In the genomic region with DNA sequence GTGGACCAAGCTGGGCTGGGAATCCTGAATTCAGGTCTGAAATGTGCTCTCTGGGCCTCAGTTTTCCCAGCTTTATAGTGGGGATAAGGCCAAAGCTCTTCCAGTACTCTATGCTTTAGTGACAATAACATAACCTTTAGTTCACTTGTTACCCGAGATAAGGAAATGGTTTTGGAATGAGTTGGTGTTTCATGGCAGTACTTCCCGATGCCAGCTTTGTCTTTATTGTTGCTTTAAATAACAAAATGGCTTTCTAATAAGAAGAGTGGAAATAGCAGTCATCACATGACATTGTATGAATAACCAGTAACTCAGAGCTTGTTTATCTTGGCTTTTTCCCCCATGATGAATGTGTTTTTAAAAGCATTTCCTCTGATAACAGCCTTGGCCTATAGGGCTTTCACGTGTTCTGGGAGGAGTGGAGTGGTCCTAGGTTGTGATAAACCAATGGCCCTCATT, we compare ENCODE assay signal across 12 cellular contexts. TPM values are rescaled to one million over a fixed set of nuclear protein-coding genes. Genes with fewer than 3 reads are reported as not detected.
DNase-seq lines count a peak whose midpoint lies in the region; ATAC-seq, FAIRE-seq and TF ChIP-seq lines count a peak whose summit lies in the region.
"Had no signal": no experiment of that assay in that cellular context is flagged by ENCODE, and none has a peak within 500 bp of the region (broad histone marks: within the 10 kb centered on the region; RNA-seq: fewer than 3 reads in every experiment).

No MANE protein-coding gene starts in this region.

- peak; percentile 27 for DNase-seq in H54 (ENCODE audit: insufficient read length, low spot score)
- DNase-seq in SK-N-SH: no peak
- peak; percentile 21 for DNase-seq in fibroblast of gingiva (ENCODE audit: low read depth)
- DNase-seq in pancreas: peak in 1 of 6 donors; percentile 16
- DNase-seq in activated T-helper 1 cell treated with anti-CD3 and anti-CD28 coated beads, Interleukin-12 subunit alpha, Interleukin-12 subunit beta, Interleukin-2, Interleukin-4 antibody, amounts not matched to agents 30 ng/mL and 10 ng/mL and 1 ng/mL, durations not matched to agents 14 hours and 24 hours and 36 hours (ENCODE audit: low spot score): no peak
- no peak for DNase-seq in amygdala (lab: John Stamatoyannopoulos, UW)
- DNase-seq: activated CD4-positive, alpha-beta T cell treated with anti-CD3 and anti-CD28 coated beads, Interleukin-2, amount 10 ng/mL, durations not matched to agents 24 days and 14 days; activated effector memory CD4-positive, alpha-beta T cell treated with Interleukin-2 at 50 U/mL for 16 hours; naive B cell; NCI-H1092 had no signal

- H3K36me3 Mint-ChIP-seq in activated T-helper 1 cell treated with anti-CD3 and anti-CD28 coated beads, Interleukin-12 subunit alpha, Interleukin-12 subunit beta, Interleukin-2, Interleukin-4 antibody, amounts not matched to agents 30 ng/mL and 10 ng/mL and 1 ng/mL, durations not matched to agents 14 hours and 24 hours and 36 hours (ENCODE audit: low read depth): no peaks in the 10 kb centered on the region

- intact Hi-C loops in pancreas (cut with DNase I): no loop called here
- intact Hi-C loops in activated T-helper 1 cell treated with anti-CD3 and anti-CD28 coated beads, Interleukin-12 subunit alpha, Interleukin-12 subunit beta, Interleukin-2, Interleukin-4 antibody, amounts not matched to agents 30 ng/mL and 10 ng/mL and 1 ng/mL, durations not matched to agents 14 hours and 24 hours and 36 hours (cut with micrococcal nuclease): no loop called here

- H3K4me3 Mint-ChIP-seq in activated T-helper 1 cell treated with anti-CD3 and anti-CD28 coated beads, Interleukin-12 subunit alpha, Interleukin-12 subunit beta, Interleukin-2, Interleukin-4 antibody, amounts not matched to agents 30 ng/mL and 10 ng/mL and 1 ng/mL, durations not matched to agents 14 hours and 24 hours and 36 hours: no peak overlapping the region
- H3K4me3 Mint-ChIP-seq: activated CD4-positive, alpha-beta T cell treated with anti-CD3 and anti-CD28 coated beads, Interleukin-2, amount 10 ng/mL, durations not matched to agents 24 days and 14 days had no signal

- no peak overlapping the region for H3K4me3 ChIP-seq in SK-N-SH (ENCODE audit: low read depth in 2 of 2, low read length in 1 of 2)
- no peak overlapping the region for H3K4me3 ChIP-seq in pancreas

- peak overlapping the region; percentile 14 to 47; a peak in 3 of 4 replicates for H3K27ac ChIP-seq in SK-N-SH (ENCODE audit: low read depth in 2 of 2, low read length in 1 of 2)
- peak overlapping the region in 2 of 4 donors; percentile 40 to 55 for H3K27ac ChIP-seq in pancreas

- no peak for TF ChIP-seq CTCF in SK-N-SH (IDR thresholded peaks at IDR 0.05)
- no peak for TF ChIP-seq CTCF in pancreas (IDR thresholded peaks at IDR 0.05)

- FAIRE-seq in H54 (lab: Jason Lieb, UNC) (peak; percentile 92), pancreas (lab: Jason Lieb, UNC) (no peak)

- H4K20me1 ChIP-seq in SK-N-SH (ENCODE audit: insufficient read depth): peaks cover 30% of the 10 kb centered on the region; the same call in 1 of the 2 replicates

- H3K4me1 ChIP-seq in SK-N-SH (ENCODE audit: control insufficient read depth in 1 of 2, insufficient read depth in 2 of 2, low read depth in 1 of 2, low read length in 1 of 2) (peaks cover 0 to 9% of the 10 kb centered on the region in 2 experiments; a peak in 3 of 4 replicates), pancreas (peaks cover 8 to 26% (median 17%) of the 10 kb centered on the region in 3 donors)

- CTCF ChIA-PET in SK-N-SH (lab: Yijun Ruan, JAX): interaction anchor here (0.8 kb wide), 1 partner anchor 188 kb away, joined by 3 read pairs; no protein-coding TSS in a partner anchor

- POLR2A ChIA-PET in SK-N-SH (lab: Yijun Ruan, JAX): no interaction called here

- H3K27me3 Mint-ChIP-seq in activated T-helper 1 cell treated with anti-CD3 and anti-CD28 coated beads, Interleukin-12 subunit alpha, Interleukin-12 subunit beta, Interleukin-2, Interleukin-4 antibody, amounts not matched to agents 30 ng/mL and 10 ng/mL and 1 ng/mL, durations not matched to agents 14 hours and 24 hours and 36 hours (ENCODE audit: insufficient read depth): peaks cover 7% of the 10 kb centered on the region
- H3K27me3 Mint-ChIP-seq: naive B cell had no signal

- peak; percentile 84 to 89 (median 86) for ATAC-seq in pancreas
- no peak for ATAC-seq in HG03469 (IDR thresholded peaks at IDR 0.05; ENCODE audit: unreplicated experiment)
- no peak for ATAC-seq in HG02610 (IDR thresholded peaks at IDR 0.05; ENCODE audit: unreplicated experiment)

- no peak overlapping the region for H3K4me2 ChIP-seq in SK-N-SH

- TF ChIP-seq RAD21 in SK-N-SH (IDR thresholded peaks at IDR 0.05; ENCODE audit: low read length): no peak

- H3K9me2 ChIP-seq in SK-N-SH: no peaks in the 10 kb centered on the region

- H3K9me3 Mint-ChIP-seq in activated T-helper 1 cell treated with anti-CD3 and anti-CD28 coated beads, Interleukin-12 subunit alpha, Interleukin-12 subunit beta, Interleukin-2, Interleukin-4 antibody, amounts not matched to agents 30 ng/mL and 10 ng/mL and 1 ng/mL, durations not matched to agents 14 hours and 24 hours and 36 hours: peaks cover 3% of the 10 kb centered on the region

- no peak for TF ChIP-seq EP300 in SK-N-SH (IDR thresholded peaks at IDR 0.05; ENCODE audit: borderline replicate concordance in 1 of 2, low read depth in 1 of 2, low read length in 1 of 2)

- H3K79me2 ChIP-seq in SK-N-SH (ENCODE audit: insufficient read depth): peaks cover 91% of the 10 kb centered on the region

- H3K9me3 ChIP-seq in SK-N-SH (peaks cover 18% of the 10 kb centered on the region), pancreas (no peaks in the 10 kb centered on the region)

- H3K27me3 ChIP-seq in SK-N-SH (ENCODE audit: insufficient read depth) (no peaks in the 10 kb centered on the region), pancreas (no peaks in the 10 kb centered on the region)

- no peaks in the 10 kb centered on the region for H3K4me1 Mint-ChIP-seq in activated T-helper 1 cell treated with anti-CD3 and anti-CD28 coated beads, Interleukin-12 subunit alpha, Interleukin-12 subunit beta, Interleukin-2, Interleukin-4 antibody, amounts not matched to agents 30 ng/mL and 10 ng/mL and 1 ng/mL, durations not matched to agents 14 hours and 24 hours and 36 hours (ENCODE audit: low read depth)
- H3K4me1 Mint-ChIP-seq: activated CD4-positive, alpha-beta T cell treated with anti-CD3 and anti-CD28 coated beads, Interleukin-2, amount 10 ng/mL, durations not matched to agents 24 days and 14 days; naive B cell had no signal

- H3F3A ChIP-seq in SK-N-SH (replicated peaks; ENCODE audit: insufficient read depth): peaks cover 9% of the 10 kb centered on the region

- no peak overlapping the region for H3K27ac Mint-ChIP-seq in activated T-helper 1 cell treated with anti-CD3 and anti-CD28 coated beads, Interleukin-12 subunit alpha, Interleukin-12 subunit beta, Interleukin-2, Interleukin-4 antibody, amounts not matched to agents 30 ng/mL and 10 ng/mL and 1 ng/mL, durations not matched to agents 14 hours and 24 hours and 36 hours
- H3K27ac Mint-ChIP-seq: activated CD4-positive, alpha-beta T cell treated with anti-CD3 and anti-CD28 coated beads, Interleukin-2, amount 10 ng/mL, durations not matched to agents 24 days and 14 days; naive B cell had no signal

- H2AFZ ChIP-seq in SK-N-SH (ENCODE audit: low read depth): no peak overlapping the region

- 65% methylated on average over 3 of the region's 3 CpGs for WGBS in SK-N-SH (ENCODE audit: low lambda C conversion rate)
- WGBS in pancreas, 2 donors: 8 to 10% methylated on average over 3 of the region's 3 CpGs

- TF ChIP-seq POLR2A in H54 (IDR thresholded peaks at IDR 0.05; ENCODE audit: low read depth, low read length): no peak

- H3K36me3 ChIP-seq in SK-N-SH (replicated peaks in 1 of 2; ENCODE audit: control insufficient read depth in 1 of 2, insufficient read depth in 2 of 2, low read length in 1 of 2) (peaks cover 0 to 16% of the 10 kb centered on the region in 2 experiments), pancreas (no peaks in the 10 kb centered on the region)

- no peak overlapping the region for H3K9ac ChIP-seq in SK-N-SH

TF ChIP-seq in SK-N-SH, 30 proteins besides CTCF, POLR2A, EP300 and RAD21:
- peak; percentile 29; the same call in 1 of the 2 replicates for TF ChIP-seq NFIC (IDR thresholded peaks at IDR 0.05; ENCODE audit: borderline replicate concordance)
- 0 out of 2 replicates have a peak, but pooled peaks have one; percentile 8 for TF ChIP-seq RXRA (IDR thresholded peaks at IDR 0.05; ENCODE audit: borderline replicate concordance, low read depth)
- TF ChIP-seq GATA2 (CRISPR knock-in tag; IDR thresholded peaks at IDR 0.05): no peak

RNA-seq across cellular contexts. Expression of gene ZNF618, which starts 53.6 kb away (rescaled TPM):
- 5.0 and 6.2 TPM in 2 replicates for polyA plus RNA-seq in SK-N-SH (2012; rRNA removed)
- 3.0 and 4.1 TPM in 2 replicates for polyA plus RNA-seq in SK-N-SH (2012; cell fraction: cytosol; rRNA removed)
- 12.1 and 12.9 TPM in 2 replicates for polyA plus RNA-seq in SK-N-SH (2012; cell fraction: nucleus; rRNA removed)
- 10 to 100 TPM in 1 of 6 donors, 1 to 10 TPM in 5; 7.0 to 14.0 (median 8.8) TPM for total RNA-seq in pancreas
- 1 to 10 TPM; 5.1 to 6.4 TPM for polyA plus RNA-seq in pancreas
- total RNA-seq in activated T-helper 1 cell treated with anti-CD3 and anti-CD28 coated beads, Interleukin-12 subunit alpha, Interleukin-12 subunit beta, Interleukin-2, Interleukin-4 antibody, amounts not matched to agents 30 ng/mL and 10 ng/mL and 1 ng/mL, durations not matched to agents 14 hours and 24 hours and 36 hours: 0.07 and 0.16 TPM in 2 replicates

Comparison
In these comparisons a context has a peak if more than half of its experiments do, and no peak if none do; other contexts are left out.
1. DNase-seq: peak in H54 (single experiment) and fibroblast of gingiva (single experiment); none in SK-N-SH (single experiment), activated T-helper 1 cell treated with anti-CD3 and anti-CD28 coated beads, Interleukin-12 subunit alpha, Interleukin-12 subunit beta, Interleukin-2, Interleukin-4 antibody, amounts not matched to agents 30 ng/mL and 10 ng/mL and 1 ng/mL, durations not matched to agents 14 hours and 24 hours and 36 hours (single experiment) and amygdala (0 of 56).
2. ATAC-seq: peak in pancreas (4 of 4); none in HG03469 (single experiment) and HG02610 (single experiment).